Comparison of ENCODE assay signal across 8 cellular contexts in the genomic region with DNA sequence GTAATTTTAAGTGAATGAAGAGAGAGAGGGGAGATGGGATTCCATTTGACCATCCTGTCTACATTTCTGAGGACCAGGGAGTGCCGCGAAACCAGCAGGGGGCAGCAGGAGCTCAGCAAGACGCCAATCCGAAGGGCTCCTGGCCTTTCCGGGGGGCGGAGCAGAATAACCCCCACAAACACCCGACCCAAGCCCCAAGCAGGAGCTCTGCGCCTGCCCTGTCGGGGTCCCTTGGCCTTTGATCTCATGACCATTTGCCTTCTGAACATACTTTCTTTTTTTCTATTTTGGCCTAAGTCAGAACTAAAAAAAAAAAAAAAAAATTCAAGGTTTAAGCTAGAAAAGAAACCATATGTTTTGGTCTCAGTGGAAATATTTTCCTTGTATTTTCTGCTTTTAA. TPM values are rescaled to one million over a fixed set of nuclear protein-coding genes. Genes with fewer than 3 reads are reported as not detected.
A peak's percentile ranks its signal among the peaks of the same experiment; 100 is the strongest.
DNase-seq lines count a peak whose midpoint lies in the region; ATAC-seq and TF ChIP-seq lines count a peak whose summit lies in the region.

No MANE protein-coding gene starts in this region.

- no peak overlapping the region; the same call in 1 of the 2 replicates for H3K9ac ChIP-seq in SU-DHL-6 (ENCODE audit: low read length)

- no peak for TF ChIP-seq POLR2A in vagina (IDR thresholded peaks at IDR 0.05)

- H3K36me3 Mint-ChIP-seq in activated naive CD4-positive, alpha-beta T cell treated with anti-CD3 and anti-CD28 coated beads, Interleukin-2, amount 50 U/mL, for 72 hours = peaks cover 37 to 43% of the 10 kb centered on the region in 2 donors

- DNase-seq in Daoy (ENCODE audit: low read depth) (peak; percentile 73), LNCaP clone FGC (ENCODE audit: low read depth) (no peak), Right ventricle myocardium superior (peak; percentile 90), putamen (ENCODE audit: low spot score) (peak; percentile 63), vagina (ENCODE audit: extremely low spot score in 2 of 2) (no peak)
- DNase-seq in activated naive CD4-positive, alpha-beta T cell treated with anti-CD3 and anti-CD28 coated beads, Interleukin-2, amount 50 U/mL, for 72 hours (ENCODE audit: low spot score in 2 of 2) = peak; percentile 76 to 84

- H3K27me3 ChIP-seq in SU-DHL-6 (ENCODE audit: low read length) (no peaks in the 10 kb centered on the region), vagina (no peaks in the 10 kb centered on the region)

- H3K9me3 ChIP-seq in SU-DHL-6 (ENCODE audit: insufficient read depth, low read length) (no peaks in the 10 kb centered on the region), vagina (no peaks in the 10 kb centered on the region)

- no peaks in the 10 kb centered on the region for H3F3A ChIP-seq in SU-DHL-6 (ENCODE audit: insufficient read depth)

- H3K9me2 ChIP-seq in SU-DHL-6 (replicated peaks; ENCODE audit: insufficient read depth, low read length) = no peaks in the 10 kb centered on the region

- TF ChIP-seq CTCF in LNCaP clone FGC (IDR thresholded peaks at IDR 0.05; ENCODE audit: control insufficient read depth, extremely low read depth, insufficient read depth) (peak; percentile 92), SU-DHL-6 (IDR thresholded peaks at IDR 0.05; ENCODE audit: insufficient read depth, low read length, poor library complexity, severe bottlenecking) (peak; percentile 84), vagina (IDR thresholded peaks at IDR 0.05) (peak; percentile 51 to 88 (median 78))

- peaks cover 8% of the 10 kb centered on the region for H3K4me1 ChIP-seq in vagina

- peak overlapping the region; percentile 34 for H2AFZ ChIP-seq in SU-DHL-6 (ENCODE audit: low read depth, low read length, severe bottlenecking)

- ATAC-seq in activated naive CD4-positive, alpha-beta T cell treated with anti-CD3 and anti-CD28 coated beads, Interleukin-2, amount 50 U/mL, for 72 hours = peak; percentile 49 to 71
- ATAC-seq in Right ventricle myocardium superior (ENCODE audit: poor library complexity) = peak; percentile 66
- ATAC-seq in HG03175 (IDR thresholded peaks at IDR 0.05; ENCODE audit: unreplicated experiment) = no peak

- H3K4me2 ChIP-seq in SU-DHL-6 (ENCODE audit: low read depth, low read length, poor library complexity, severe bottlenecking) = peak overlapping the region; percentile 21

- H3K4me3 ChIP-seq in LNCaP clone FGC (ENCODE audit: low read depth, low read length) (no peak overlapping the region), SU-DHL-6 (ENCODE audit: insufficient read depth, low read length, poor library complexity, severe bottlenecking) (no peak overlapping the region), vagina (no peak overlapping the region)

- H3K79me2 ChIP-seq in SU-DHL-6 (ENCODE audit: insufficient read depth, low read length) = no peaks in the 10 kb centered on the region

- H3K27ac ChIP-seq in SU-DHL-6 (ENCODE audit: low read depth, low read length) = no peak overlapping the region
- no peak overlapping the region for H3K27ac ChIP-seq in vagina

- no peaks in the 10 kb centered on the region for H3K36me3 ChIP-seq in SU-DHL-6 (ENCODE audit: low read length)
- no peaks in the 10 kb centered on the region for H3K36me3 ChIP-seq in vagina

- no peaks in the 10 kb centered on the region for H4K20me1 ChIP-seq in SU-DHL-6 (ENCODE audit: low read depth, low read length)

- H3K27ac Mint-ChIP-seq in activated naive CD4-positive, alpha-beta T cell treated with anti-CD3 and anti-CD28 coated beads, Interleukin-2, amount 50 U/mL, for 72 hours = peak overlapping the region in 1 of 2 donors; percentile 96

- intact Hi-C loops in Right ventricle myocardium superior (cut with DNase I) = loop anchor here (5.0 kb wide), 1 partner anchor 154 kb away; no protein-coding TSS in a partner anchor
- intact Hi-C loops in vagina (cut with DNase I) = loop anchor here (10.0 kb wide), 1 partner anchor 156 kb away; the partner anchor contains the start of gene UBE4A

- no peaks in the 10 kb centered on the region for H3K9me3 Mint-ChIP-seq in activated naive CD4-positive, alpha-beta T cell treated with anti-CD3 and anti-CD28 coated beads, Interleukin-2, amount 50 U/mL, for 72 hours

RNA-seq across cellular contexts. Expression of gene SCN2B, which starts 21.9 kb away (rescaled TPM):
- total RNA-seq in Daoy (2014; rRNA removed; shearing (Covaris generic)) = not detected in 2 replicates
- total RNA-seq in activated naive CD4-positive, alpha-beta T cell treated with anti-CD3 and anti-CD28 coated beads, Interleukin-2, amount 50 U/mL, for 72 hours = under 1 TPM in 1 of 2 donors, not detected in 1; 0.05 TPM
- total RNA-seq in Right ventricle myocardium superior (17.6 TPM), vagina (0.49 TPM)

RNA-seq across cellular contexts. Expression of gene JAML, which starts 26.4 kb away (rescaled TPM):
- not detected in 2 replicates for total RNA-seq in Daoy (2014; rRNA removed; shearing (Covaris generic))
- total RNA-seq in activated naive CD4-positive, alpha-beta T cell treated with anti-CD3 and anti-CD28 coated beads, Interleukin-2, amount 50 U/mL, for 72 hours = 100 to 1,000 TPM; 125 to 239 TPM
- total RNA-seq in Right ventricle myocardium superior = 2.7 TPM
- 17.2 TPM for total RNA-seq in vagina

RNA-seq across cellular contexts. Expression of gene SCN4B, which starts 45.7 kb away (rescaled TPM):
- 0.57 and 1.2 TPM in 2 replicates for total RNA-seq in Daoy (2014; rRNA removed; shearing (Covaris generic))
- total RNA-seq in activated naive CD4-positive, alpha-beta T cell treated with anti-CD3 and anti-CD28 coated beads, Interleukin-2, amount 50 U/mL, for 72 hours = 1 to 10 TPM in 1 of 2 donors, under 1 TPM in 1; 0.25 to 1.8 TPM
- total RNA-seq in Right ventricle myocardium superior = 12.0 TPM
- 0.98 TPM for total RNA-seq in vagina

RNA-seq across cellular contexts. Expression of gene MPZL3, which starts 53.8 kb away (rescaled TPM):
- 5.0 and 7.1 TPM in 2 replicates for total RNA-seq in Daoy (2014; rRNA removed; shearing (Covaris generic))
- total RNA-seq in activated naive CD4-positive, alpha-beta T cell treated with anti-CD3 and anti-CD28 coated beads, Interleukin-2, amount 50 U/mL, for 72 hours = 10 to 100 TPM; 35.0 to 93.0 TPM
- total RNA-seq in Right ventricle myocardium superior (1.8 TPM), vagina (9.1 TPM)

Comparison
In these comparisons a context has a peak if more than half of its experiments do, and no peak if none do; other contexts are left out.
1. DNase-seq: peak in Daoy (single experiment), activated naive CD4-positive, alpha-beta T cell treated with anti-CD3 and anti-CD28 coated beads, Interleukin-2, amount 50 U/mL, for 72 hours (2 of 2), Right ventricle myocardium superior (single experiment) and putamen (single experiment); none in LNCaP clone FGC (single experiment) and vagina (0 of 2).
2. RNA of gene SCN2B, which starts 21.9 kb away (total RNA-seq): 17.6 TPM in Right ventricle myocardium superior (single experiment); 0.49 TPM in vagina (single experiment), 0.05 TPM in activated naive CD4-positive, alpha-beta T cell treated with anti-CD3 and anti-CD28 coated beads, Interleukin-2, amount 50 U/mL, for 72 hours and not detected in Daoy; every median in the first group is over 10 times any median in the second.
3. Peak in every context shown above with its lines, with median percentiles within 50 percentile points of each other: CTCF ChIP-seq.